Comparison of ENCODE assay signal across 1 cellular context in genomic region chr16:8831450-8832382, GRCh38.
TF ChIP-seq lines count a peak whose summit lies in the region.

No MANE protein-coding gene starts in this region.

TF ChIP-seq in SK-N-SH, 30 proteins besides CTCF, POLR2A, EP300 and RAD21:
- TF ChIP-seq NRF1 (IDR thresholded peaks at IDR 0.05; ENCODE audit: low read depth, low read length) (no peak), EZH2phosphoT487 (IDR thresholded peaks at IDR 0.05; ENCODE audit: borderline replicate concordance, low read depth) (no peak), PBX3 (IDR thresholded peaks at IDR 0.05) (no peak), ELF1 (IDR thresholded peaks at IDR 0.05) (no peak), FOXM1 (IDR thresholded peaks at IDR 0.05; ENCODE audit: low read depth) (no peak), TEAD4 (IDR thresholded peaks at IDR 0.05; ENCODE audit: borderline replicate concordance, insufficient read depth) (no peak), YY1 (IDR thresholded peaks at IDR 0.05; ENCODE audit: low read depth) (no peak), MAX (IDR thresholded peaks at IDR 0.05; ENCODE audit: low read depth) (no peak), SMC3 (IDR thresholded peaks at IDR 0.05; ENCODE audit: low read depth, low read length) (no peak), ZBTB33 (IDR thresholded peaks at IDR 0.05; ENCODE audit: borderline replicate concordance, low read depth) (no peak), USF2 (IDR thresholded peaks at IDR 0.05; ENCODE audit: borderline replicate concordance, low read depth, low read length) (no peak), CHD2 (IDR thresholded peaks at IDR 0.05; ENCODE audit: low read length, partially characterized antibody) (no peak)
